In genomic region chr10:119620771-119621384, GRCh38 we compare ENCODE assay signal across 26 cellular contexts. TPM values are rescaled to one million over a fixed set of nuclear protein-coding genes. Genes with fewer than 3 reads are reported as not detected.
DNase-seq lines count a peak whose midpoint lies in the region; ATAC-seq, FAIRE-seq and TF ChIP-seq lines count a peak whose summit lies in the region.
"Had no signal": no experiment of that assay in that cellular context is flagged by ENCODE, and none has a peak within 500 bp of the region (broad histone marks: within the 10 kb centered on the region; RNA-seq: fewer than 3 reads in every experiment).

No MANE protein-coding gene starts in this region.

- no peak overlapping the region for H2AK9ac ChIP-seq in IMR-90 (replicated peaks; ENCODE audit: low read depth, low read length, poor library complexity)

- H3K4me3 Mint-ChIP-seq in neural progenitor cell = no peak overlapping the region
- no peak overlapping the region for H3K4me3 Mint-ChIP-seq in activated T-helper 2 cell treated with anti-CD3 and anti-CD28 coated beads, Interferon-gamma antibody, Interleukin-2, Interleukin-4, amounts not matched to agents 10 μg/mL and 5 μg/mL and 100 μg/mL, durations not matched to agents 14 hours and 24 hours and 36 hours (ENCODE audit: low read depth)
- H3K4me3 Mint-ChIP-seq: activated T-helper 1 cell treated with anti-CD3 and anti-CD28 coated beads, Interleukin-12 subunit alpha, Interleukin-12 subunit beta, Interleukin-2, Interleukin-4 antibody, amounts not matched to agents 30 ng/mL and 10 ng/mL and 1 ng/mL, durations not matched to agents 14 hours and 24 hours and 36 hours had no signal

- H4K91ac ChIP-seq in IMR-90 (ENCODE audit: insufficient read depth, low read depth, low read length) = no peak overlapping the region; the same call in 1 of the 2 replicates
- no peak overlapping the region for H4K91ac ChIP-seq in H1 (replicated peaks; ENCODE audit: insufficient read length, low read length)

- H3K4ac ChIP-seq in IMR-90 (ENCODE audit: low read depth, low read length) (no peak overlapping the region), H1 (replicated peaks; ENCODE audit: insufficient read length, low read depth, low read length) (no peak overlapping the region)

- 69% methylated on average over 6 of the region's 8 CpGs; no CpG with 5 or more reads in 1 of the 2 experiments for WGBS in IMR-90 (ENCODE audit: extremely low coverage in 2 of 2, insufficient read length in 1 of 2), 2 experiments
- 84% methylated on average over 8 of the region's 8 CpGs; no CpG with 5 or more reads in 1 of the 2 experiments for WGBS in H1 (ENCODE audit: extremely low coverage in 1 of 2, insufficient coverage in 1 of 2, insufficient read length in 1 of 2, insufficient replicate concordance in 2 of 2, low coverage in 1 of 2, low lambda C conversion rate in 2 of 2, missing lambda C conversion rate in 1 of 2), 2 experiments

- H2BK12ac ChIP-seq in H1 (ENCODE audit: low read depth, low read length) = no peak overlapping the region

- no peak overlapping the region for H3K56ac ChIP-seq in IMR-90 (ENCODE audit: extremely low read depth, insufficient read depth, low read length)
- H3K56ac ChIP-seq in H1 (replicated peaks; ENCODE audit: insufficient read length, low read depth, low read length) = no peak overlapping the region

- in situ Hi-C loops in IMR-90 (cut with MboI; ENCODE audit: low sequenced_read_pairs) = no loop called here

- H3K4me1 ChIP-seq in BLaER1 (peaks cover 7% of the 10 kb centered on the region), IMR-90 (ENCODE audit: control insufficient read depth, insufficient read depth, low read length) (peaks cover 8% of the 10 kb centered on the region), H1 (replicated peaks in 1 of 4; ENCODE audit: control insufficient read depth in 3 of 4, insufficient read depth in 4 of 4, low read length in 3 of 4) (no peaks in the 10 kb centered on the region; a peak in 2 of 7 replicates), neural progenitor cell (no peaks in the 10 kb centered on the region)

- H2BK120ac ChIP-seq in IMR-90 (ENCODE audit: low read depth, low read length) = no peak overlapping the region
- H2BK120ac ChIP-seq in H1 (replicated peaks; ENCODE audit: low read depth, low read length) = no peak overlapping the region

- no peak overlapping the region for H3K9ac ChIP-seq in BLaER1
- H3K9ac ChIP-seq in IMR-90 (ENCODE audit: low read depth, low read length) = no peak overlapping the region
- H3K9ac ChIP-seq in H1 (replicated peaks in 1 of 4; ENCODE audit: extremely low read depth in 1 of 4, low read depth in 3 of 4, low read length in 3 of 4) = no peak overlapping the region
- no peak overlapping the region for H3K9ac ChIP-seq in neural progenitor cell
- H3K9ac ChIP-seq: KMS-11 had no signal

- H3K23ac ChIP-seq in IMR-90 (ENCODE audit: low read depth, low read length) (no peak overlapping the region), H1 (ENCODE audit: insufficient read length) (no peak overlapping the region)

- no peak for FAIRE-seq in H1 (lab: Jason Lieb, UNC)
- FAIRE-seq: islet of Langerhans had no signal

- no peak for TF ChIP-seq EP300 in H1 (IDR thresholded peaks at IDR 0.05; ENCODE audit: borderline replicate concordance in 1 of 2, low read depth in 2 of 2, low read length in 2 of 2)

- H2AFZ ChIP-seq in IMR-90 (replicated peaks; ENCODE audit: low read length, poor library complexity) = peak overlapping the region; percentile 67
- H2AFZ ChIP-seq in H1 (ENCODE audit: low read length) = peak overlapping the region; percentile 8; the same call in 1 of the 2 replicates
- peak overlapping the region; percentile 51 for H2AFZ ChIP-seq in neural progenitor cell (replicated peaks)

- CTCF ChIA-PET in IMR-90 (lab: Yijun Ruan, JAX) = no interaction called here
- CTCF ChIA-PET in H1 (lab: Charles Lee; ENCODE audit: partially characterized antibody) = interaction anchor here (1.0 to 1.6 kb wide), 6 partner anchors 12 to 421 kb away, joined by 3 to 4 read pairs (median 3); no protein-coding TSS in a partner anchor

- POLR2A ChIA-PET in IMR-90 (lab: Charles Lee; ENCODE audit: unreplicated experiment) = no interaction called here
- POLR2A ChIA-PET in H1 (lab: Charles Lee; ENCODE audit: partially characterized antibody) = interaction anchor here (0.6 kb wide), 1 partner anchor 23 kb away, joined by 3 read pairs; no protein-coding TSS in a partner anchor

- no TSS peak for BruUV-seq in IMR-90 (replicated peaks; lab: Mats Ljungman, UMichigan)

- H4K8ac ChIP-seq in IMR-90 (ENCODE audit: low read depth in 2 of 2, low read length in 2 of 2) (peak overlapping the region in 1 of 2 experiments; percentile 47; a peak in 1 of 4 replicates), H1 (ENCODE audit: extremely low read depth, insufficient read depth, low read length) (no peak overlapping the region)

- no peaks in the 10 kb centered on the region for H3K36me3 ChIP-seq in BLaER1
- no peaks in the 10 kb centered on the region for H3K36me3 ChIP-seq in IMR-90 (ENCODE audit: control insufficient read depth, insufficient read depth, low read length)
- H3K36me3 ChIP-seq in H1 (ENCODE audit: control insufficient read depth in 2 of 4, insufficient read depth in 4 of 4, low read length in 3 of 4) = no peaks in the 10 kb centered on the region
- no peaks in the 10 kb centered on the region for H3K36me3 ChIP-seq in neural progenitor cell
- H3K36me3 ChIP-seq: gastroesophageal sphincter, lower lobe of right lung, upper lobe of left lung had no signal

- intact Hi-C loops in IMR-90 (cut with micrococcal nuclease) = no loop called here
- intact Hi-C loops in activated T-helper 2 cell treated with anti-CD3 and anti-CD28 coated beads, Interferon-gamma antibody, Interleukin-2, Interleukin-4, amounts not matched to agents 10 μg/mL and 5 μg/mL and 100 μg/mL, durations not matched to agents 14 hours and 24 hours and 36 hours (cut with micrococcal nuclease) = no loop called here

- TF ChIP-seq RAD21 in IMR-90 (IDR thresholded peaks at IDR 0.05; ENCODE audit: low read length) = no peak
- TF ChIP-seq RAD21 in H1 (IDR thresholded peaks at IDR 0.05 in 1 of 2, conservative IDR thresholded peaks at IDR 0.05 in 1 of 2; ENCODE audit: low read depth in 2 of 2, low read length in 2 of 2) = no peak

- no peaks in the 10 kb centered on the region for H3K27me3 ChIP-seq in BLaER1
- H3K27me3 ChIP-seq in IMR-90 (ENCODE audit: control insufficient read depth, insufficient read depth, low read length) = no peaks in the 10 kb centered on the region
- no peaks in the 10 kb centered on the region for H3K27me3 ChIP-seq in H1 (replicated peaks in 1 of 4; ENCODE audit: control insufficient read depth in 3 of 4, extremely low read depth in 1 of 4, insufficient read depth in 3 of 4, low read length in 3 of 4)
- H3K27me3 ChIP-seq in neural progenitor cell = no peaks in the 10 kb centered on the region
- H3K27me3 ChIP-seq: gastroesophageal sphincter, upper lobe of left lung had no signal

- H2AK5ac ChIP-seq in IMR-90 (ENCODE audit: low read depth, low read length) (no peak overlapping the region), H1 (ENCODE audit: low read depth, low read length) (no peak overlapping the region)

- H3K27me3 Mint-ChIP-seq in neural progenitor cell (ENCODE audit: insufficient read depth, low read depth) = peaks cover 8% of the 10 kb centered on the region
- H3K27me3 Mint-ChIP-seq in activated T-helper 2 cell treated with anti-CD3 and anti-CD28 coated beads, Interferon-gamma antibody, Interleukin-2, Interleukin-4, amounts not matched to agents 10 μg/mL and 5 μg/mL and 100 μg/mL, durations not matched to agents 14 hours and 24 hours and 36 hours (ENCODE audit: low read depth) = peaks cover 11% of the 10 kb centered on the region

- no peaks in the 10 kb centered on the region; the same call in 1 of the 2 replicates for H3K23me2 ChIP-seq in H1 (ENCODE audit: low read depth, low read length)

- TF ChIP-seq POLR2A in IMR-90 (IDR thresholded peaks at IDR 0.05; ENCODE audit: low read depth, low read length) = no peak
- TF ChIP-seq POLR2A in H1 (IDR thresholded peaks at IDR 0.05; ENCODE audit: control extremely low read depth in 1 of 2, low read depth in 2 of 2, low read length in 2 of 2) = no peak

- peak overlapping the region; percentile 40 for H2BK5ac ChIP-seq in IMR-90 (ENCODE audit: low read depth, low read length, poor library complexity, severe bottlenecking)
- H2BK5ac ChIP-seq in H1 (ENCODE audit: low read depth, low read length) = no peak overlapping the region

- peaks cover 2% of the 10 kb centered on the region for H3K4me1 Mint-ChIP-seq in neural progenitor cell
- H3K4me1 Mint-ChIP-seq in activated T-helper 2 cell treated with anti-CD3 and anti-CD28 coated beads, Interferon-gamma antibody, Interleukin-2, Interleukin-4, amounts not matched to agents 10 μg/mL and 5 μg/mL and 100 μg/mL, durations not matched to agents 14 hours and 24 hours and 36 hours (ENCODE audit: low read depth) = peaks cover 6% of the 10 kb centered on the region

- no peak overlapping the region for H3K4me3 ChIP-seq in BLaER1
- no peak overlapping the region for H3K4me3 ChIP-seq in IMR-90 (ENCODE audit: insufficient read depth, low read depth, low read length)
- no peak overlapping the region for H3K4me3 ChIP-seq in H1 (ENCODE audit: extremely low read depth in 1 of 4, insufficient read depth in 2 of 4, low read depth in 3 of 4, low read length in 4 of 4)
- H3K4me3 ChIP-seq in neural progenitor cell = no peak overlapping the region
- H3K4me3 ChIP-seq: gastroesophageal sphincter, lower lobe of right lung, upper lobe of left lung had no signal

- H3K27ac Mint-ChIP-seq in neural progenitor cell = no peak overlapping the region
- no peak overlapping the region for H3K27ac Mint-ChIP-seq in activated T-helper 2 cell treated with anti-CD3 and anti-CD28 coated beads, Interferon-gamma antibody, Interleukin-2, Interleukin-4, amounts not matched to agents 10 μg/mL and 5 μg/mL and 100 μg/mL, durations not matched to agents 14 hours and 24 hours and 36 hours
- H3K27ac Mint-ChIP-seq: activated T-helper 1 cell treated with anti-CD3 and anti-CD28 coated beads, Interleukin-12 subunit alpha, Interleukin-12 subunit beta, Interleukin-2, Interleukin-4 antibody, amounts not matched to agents 30 ng/mL and 10 ng/mL and 1 ng/mL, durations not matched to agents 14 hours and 24 hours and 36 hours had no signal

- dilution Hi-C loops in IMR-90 (cut with HindIII; ENCODE audit: low sequenced_read_pairs, unreplicated experiment) = no loop called here

- H3K14ac ChIP-seq in IMR-90 (replicated peaks; ENCODE audit: low read depth, low read length) (no peak overlapping the region), H1 (ENCODE audit: insufficient read length) (no peak overlapping the region)

- H4K20me1 ChIP-seq in BLaER1 (no peaks in the 10 kb centered on the region), IMR-90 (ENCODE audit: insufficient read depth, low read length) (no peaks in the 10 kb centered on the region), H1 (replicated peaks in 1 of 2; ENCODE audit: control insufficient read depth in 1 of 2, insufficient read depth in 2 of 2, low read length in 2 of 2) (no peaks in the 10 kb centered on the region), neural progenitor cell (ENCODE audit: low read depth) (no peaks in the 10 kb centered on the region)

- DNase-seq in IMR-90 (no peak), H1 (ENCODE audit: low read depth in 1 of 2, low spot score in 2 of 2) (no peak), neural progenitor cell (ENCODE audit: low spot score) (no peak), NCI-H1417 (lab: John Stamatoyannopoulos, UW) (no peak)
- no peak for DNase-seq in activated T-helper 2 cell treated with anti-CD3 and anti-CD28 coated beads, Interferon-gamma antibody, Interleukin-2, Interleukin-4, amounts not matched to agents 10 μg/mL and 5 μg/mL and 100 μg/mL, durations not matched to agents 14 hours and 24 hours and 36 hours (ENCODE audit: low spot score)
- DNase-seq: activated CD4-positive, alpha-beta T cell treated with anti-CD3 and anti-CD28 coated beads for 4 hours; aorta; central memory CD4-positive, alpha-beta T cell; DMS 273 treated with DMSO at 0.1 percent for 48 hours; lower lobe of right lung; NCI-H1092; NCI-H1930; NCI-H345; retina; SIG-M5; stimulated activated CD4-positive, alpha-beta T cell treated with anti-CD3 and anti-CD28 coated beads, Interleukin-15, amount 100 ng/mL, for 24 hours; stimulated activated CD8-positive, alpha-beta memory T cell treated with anti-CD3 and anti-CD28 coated beads, Interleukin-4, amount 100 ng/mL, for 48 hours; upper lobe of left lung had no signal

- no peaks in the 10 kb centered on the region for H3K9me3 ChIP-seq in BLaER1
- no peaks in the 10 kb centered on the region for H3K9me3 ChIP-seq in IMR-90 (ENCODE audit: control insufficient read depth, insufficient read depth, low read length)
- no peaks in the 10 kb centered on the region for H3K9me3 ChIP-seq in H1 (ENCODE audit: insufficient read depth in 2 of 2, low read depth in 1 of 2, low read length in 1 of 2)
- no peaks in the 10 kb centered on the region for H3K9me3 ChIP-seq in neural progenitor cell (ENCODE audit: low read depth)
- H3K9me3 ChIP-seq: gastroesophageal sphincter, lower lobe of right lung, upper lobe of left lung had no signal

- H4K5ac ChIP-seq in IMR-90 (ENCODE audit: low read depth, low read length) (peak overlapping the region; percentile 70; the same call in 1 of the 2 replicates), H1 (ENCODE audit: insufficient read length, low read depth, low read length) (no peak overlapping the region)

- H3K9me1 ChIP-seq in IMR-90 (ENCODE audit: insufficient read depth, low read length) = no peaks in the 10 kb centered on the region; the same call in 1 of the 2 replicates

- H3F3A ChIP-seq in neural progenitor cell (ENCODE audit: low read depth) = peaks cover 6% of the 10 kb centered on the region

- no peaks in the 10 kb centered on the region for H3K9me3 Mint-ChIP-seq in neural progenitor cell
- no peaks in the 10 kb centered on the region for H3K9me3 Mint-ChIP-seq in activated T-helper 2 cell treated with anti-CD3 and anti-CD28 coated beads, Interferon-gamma antibody, Interleukin-2, Interleukin-4, amounts not matched to agents 10 μg/mL and 5 μg/mL and 100 μg/mL, durations not matched to agents 14 hours and 24 hours and 36 hours
- H3K9me3 Mint-ChIP-seq: activated naive CD4-positive, alpha-beta T cell treated with anti-CD3 and anti-CD28 coated beads, Interleukin-2, amount 50 U/mL, for 72 hours; activated T-helper 1 cell treated with anti-CD3 and anti-CD28 coated beads, Interleukin-12 subunit alpha, Interleukin-12 subunit beta, Interleukin-2, Interleukin-4 antibody, amounts not matched to agents 30 ng/mL and 10 ng/mL and 1 ng/mL, durations not matched to agents 14 hours and 24 hours and 36 hours had no signal

- H3K79me2 ChIP-seq in H1 (ENCODE audit: control insufficient read depth in 1 of 2, insufficient read depth in 2 of 2, low read length in 2 of 2) (no peaks in the 10 kb centered on the region), neural progenitor cell (ENCODE audit: low read depth) (no peaks in the 10 kb centered on the region)

- H3K27ac ChIP-seq in BLaER1 = no peak overlapping the region
- 0 out of 2 replicates have a peak overlapping the region, but pooled peaks have one; percentile 16 for H3K27ac ChIP-seq in IMR-90 (ENCODE audit: insufficient read depth, low read length)
- no peak overlapping the region for H3K27ac ChIP-seq in H1 (ENCODE audit: low read depth, low read length)
- H3K27ac ChIP-seq in neural progenitor cell = no peak overlapping the region
- H3K27ac ChIP-seq: gastroesophageal sphincter, KMS-11, lower lobe of right lung, upper lobe of left lung had no signal

- ATAC-seq in IMR-90 (ENCODE audit: low read depth) (peak; percentile 19; the same call in 1 of the 2 replicates), GM18520 (IDR thresholded peaks at IDR 0.05; ENCODE audit: unreplicated experiment) (no peak), GM19452 (IDR thresholded peaks at IDR 0.05; ENCODE audit: unreplicated experiment) (no peak)
- ATAC-seq: gastroesophageal sphincter, lower lobe of right lung had no signal

- H3K18ac ChIP-seq in IMR-90 (ENCODE audit: low read depth, low read length) (no peak overlapping the region), H1 (ENCODE audit: extremely low read depth, low read length) (no peak overlapping the region)

- H3K4me2 ChIP-seq in BLaER1 (0 out of 2 replicates have a peak overlapping the region, but pooled peaks have one; percentile 4), IMR-90 (ENCODE audit: low read depth, low read length) (no peak overlapping the region), H1 (ENCODE audit: insufficient read depth in 1 of 2, low read depth in 2 of 2, low read length in 2 of 2) (no peak overlapping the region), neural progenitor cell (no peak overlapping the region)
- H3K4me2 ChIP-seq: KMS-11 had no signal

- H3K36me3 Mint-ChIP-seq in neural progenitor cell = no peaks in the 10 kb centered on the region
- no peaks in the 10 kb centered on the region for H3K36me3 Mint-ChIP-seq in activated T-helper 2 cell treated with anti-CD3 and anti-CD28 coated beads, Interferon-gamma antibody, Interleukin-2, Interleukin-4, amounts not matched to agents 10 μg/mL and 5 μg/mL and 100 μg/mL, durations not matched to agents 14 hours and 24 hours and 36 hours (ENCODE audit: low read depth)
- H3K36me3 Mint-ChIP-seq: activated naive CD4-positive, alpha-beta T cell treated with anti-CD3 and anti-CD28 coated beads, Interleukin-2, amount 50 U/mL, for 72 hours had no signal

- H2BK20ac ChIP-seq in IMR-90 (ENCODE audit: low read depth, low read length) (0 out of 2 replicates have a peak overlapping the region, but pooled peaks have one; percentile 28), H1 (ENCODE audit: low read length) (no peak overlapping the region)

- TF ChIP-seq CTCF in IMR-90 (conservative IDR thresholded peaks at IDR 0.05; ENCODE audit: low read depth, low read length) (no peak), H1 (IDR thresholded peaks at IDR 0.05; ENCODE audit: control extremely low read depth in 1 of 3, insufficient read depth in 1 of 3, low read depth in 1 of 3, low read length in 3 of 3) (no peak), neural progenitor cell (IDR thresholded peaks at IDR 0.05) (no peak)

- H2BK15ac ChIP-seq in IMR-90 (ENCODE audit: low read depth, low read length) (0 out of 3 replicates have a peak overlapping the region, but pooled peaks have one; percentile 10), H1 (ENCODE audit: low read length) (no peak overlapping the region)

- H3K79me1 ChIP-seq in IMR-90 (ENCODE audit: low read depth in 1 of 2, low read length in 2 of 2) (no peaks in the 10 kb centered on the region), H1 (ENCODE audit: low read depth, low read length) (no peaks in the 10 kb centered on the region)

RNA-seq across cellular contexts. Expression of gene TIAL1, which starts 24.1 kb away (rescaled TPM):
- total RNA-seq in IMR-90 (2012; rRNA removed) (28.0 and 44.2 TPM in 2 replicates), neural progenitor cell (ENCODE audit: low replicate concordance) (130 and 166 TPM in 2 replicates)
- polyA plus RNA-seq in IMR-90 (2012; rRNA removed) (62.9 and 83.5 TPM in 2 replicates), H1 (2011; rRNA removed) (37.4 and 50.4 TPM in 2 replicates)
- polyA plus RNA-seq in IMR-90 (2012; cell fraction: cytosol; rRNA removed) = 14.1 and 19.3 TPM in 2 replicates
- polyA plus RNA-seq in IMR-90 (2012; cell fraction: nucleus; rRNA removed; ENCODE audit: low replicate concordance) = 63.6 and 388 TPM in 2 replicates
- total RNA-seq in H1 (2021; fragmentation: NEBNext Ultra II Directional; extraction: Animal tissue kit (Norgen Biotek cat#: 25700)) = 151 and 166 TPM in 2 replicates
- 77.1 TPM for polyA plus RNA-seq in H1 (2011; cell fraction: cytosol; rRNA removed)
- polyA plus RNA-seq in H1 (2011; cell fraction: nucleus; rRNA removed) = 103 TPM
- polyA plus RNA-seq in H1 (2012, experiment 1 of 2) = 75.5 to 128 TPM (median 91.2 TPM) in 4 replicates
- polyA plus RNA-seq in H1 (2012, experiment 2 of 2) = 49.0 TPM
- 94.8 TPM for polyA plus RNA-seq in H1 (2013, experiment 1 of 2)
- 88.8 TPM for polyA plus RNA-seq in H1 (2013, experiment 2 of 2)
- 55.2 and 69.2 TPM in 2 replicates for polyA minus RNA-seq in H1 (2011; rRNA and poly(A)+ RNA removed)
- polyA minus RNA-seq in H1 (2011; cell fraction: cytosol; rRNA and poly(A)+ RNA removed) = 35.9 TPM
- polyA minus RNA-seq in H1 (2011; cell fraction: nucleus; rRNA and poly(A)+ RNA removed) = 83.5 TPM
- 183 and 184 TPM in 2 replicates for total RNA-seq in activated T-helper 2 cell treated with anti-CD3 and anti-CD28 coated beads, Interferon-gamma antibody, Interleukin-2, Interleukin-4, amounts not matched to agents 10 μg/mL and 5 μg/mL and 100 μg/mL, durations not matched to agents 14 hours and 24 hours and 36 hours

RNA-seq across cellular contexts. Expression of gene BAG3, which starts 30.3 kb away (rescaled TPM):
- total RNA-seq in IMR-90 (2012; rRNA removed) = 5.4 and 5.8 TPM in 2 replicates
- 38.4 and 42.5 TPM in 2 replicates for polyA plus RNA-seq in IMR-90 (2012; rRNA removed)
- 32.2 and 47.6 TPM in 2 replicates for polyA plus RNA-seq in IMR-90 (2012; cell fraction: cytosol; rRNA removed)
- 21.0 and 35.9 TPM in 2 replicates for polyA plus RNA-seq in IMR-90 (2012; cell fraction: nucleus; rRNA removed; ENCODE audit: low replicate concordance)
- 13.3 and 14.6 TPM in 2 replicates for total RNA-seq in H1 (2021; fragmentation: NEBNext Ultra II Directional; extraction: Animal tissue kit (Norgen Biotek cat#: 25700))
- polyA plus RNA-seq in H1 (2011; rRNA removed) = 3.5 and 7.5 TPM in 2 replicates
- 3.0 TPM for polyA plus RNA-seq in H1 (2011; cell fraction: cytosol; rRNA removed)
- 7.0 TPM for polyA plus RNA-seq in H1 (2011; cell fraction: nucleus; rRNA removed)
- polyA plus RNA-seq in H1 (2012, experiment 1 of 2) = 10.5 to 13.6 TPM (median 12.9 TPM) in 4 replicates
- polyA plus RNA-seq in H1 (2012, experiment 2 of 2) = 10.4 TPM
- polyA plus RNA-seq in H1 (2013, experiment 1 of 2) = 12.1 TPM
- polyA plus RNA-seq in H1 (2013, experiment 2 of 2) = 12.1 TPM
- 1.7 and 2.1 TPM in 2 replicates for polyA minus RNA-seq in H1 (2011; rRNA and poly(A)+ RNA removed)
- 6.9 TPM for polyA minus RNA-seq in H1 (2011; cell fraction: cytosol; rRNA and poly(A)+ RNA removed)
- 4.1 TPM for polyA minus RNA-seq in H1 (2011; cell fraction: nucleus; rRNA and poly(A)+ RNA removed)
- 2.3 and 6.7 TPM in 2 replicates for total RNA-seq in neural progenitor cell (ENCODE audit: low replicate concordance)
- total RNA-seq in activated T-helper 2 cell treated with anti-CD3 and anti-CD28 coated beads, Interferon-gamma antibody, Interleukin-2, Interleukin-4, amounts not matched to agents 10 μg/mL and 5 μg/mL and 100 μg/mL, durations not matched to agents 14 hours and 24 hours and 36 hours = 31.8 and 33.3 TPM in 2 replicates

Comparison
In these comparisons a context has a peak if more than half of its experiments do, and no peak if none do; other contexts are left out.
1. H2AFZ ChIP-seq: peak in every context shown above with its lines; median percentile 67 in IMR-90; 51 in neural progenitor cell; 8 in H1.